In genomic region chr19:493391-494170, GRCh38 we compare ENCODE assay signal across 1 cellular context.
A peak's percentile ranks its signal among the peaks of the same experiment; 100 is the strongest.
TF ChIP-seq lines count a peak whose summit lies in the region.

No MANE protein-coding gene starts in this region.

TF ChIP-seq in HepG2, 621 proteins besides CTCF, POLR2A, EP300 and RAD21:
- TF ChIP-seq ZFP37 (CRISPR knock-in tag; IDR thresholded peaks at IDR 0.05; ENCODE audit: borderline replicate concordance): no peak
- TF ChIP-seq, protein P1, sequence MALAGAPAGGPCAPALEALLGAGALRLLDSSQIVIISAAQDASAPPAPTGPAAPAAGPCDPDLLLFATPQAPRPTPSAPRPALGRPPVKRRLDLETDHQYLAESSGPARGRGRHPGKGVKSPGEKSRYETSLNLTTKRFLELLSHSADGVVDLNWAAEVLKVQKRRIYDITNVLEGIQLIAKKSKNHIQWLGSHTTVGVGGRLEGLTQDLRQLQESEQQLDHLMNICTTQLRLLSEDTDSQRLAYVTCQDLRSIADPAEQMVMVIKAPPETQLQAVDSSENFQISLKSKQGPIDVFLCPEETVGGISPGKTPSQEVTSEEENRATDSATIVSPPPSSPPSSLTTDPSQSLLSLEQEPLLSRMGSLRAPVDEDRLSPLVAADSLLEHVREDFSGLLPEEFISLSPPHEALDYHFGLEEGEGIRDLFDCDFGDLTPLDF (CRISPR knock-in tag; IDR thresholded peaks at IDR 0.05): no peak
- TF ChIP-seq MXD3 (CRISPR knock-in tag; IDR thresholded peaks at IDR 0.05): 0 out of 2 replicates have a peak, but pooled peaks have one; percentile 21
- no peak for TF ChIP-seq DMAP1 (CRISPR knock-in tag; IDR thresholded peaks at IDR 0.05)
- TF ChIP-seq ZSCAN25 (CRISPR knock-in tag; IDR thresholded peaks at IDR 0.05): no peak
- no peak for TF ChIP-seq PAWR (CRISPR knock-in tag; IDR thresholded peaks at IDR 0.05; ENCODE audit: borderline replicate concordance)
- TF ChIP-seq NFE2L1 (CRISPR knock-in tag; IDR thresholded peaks at IDR 0.05; ENCODE audit: borderline replicate concordance): no peak
- TF ChIP-seq NBN (conservative IDR thresholded peaks at IDR 0.05): peak; percentile 71; the same call in 1 of the 2 replicates
- TF ChIP-seq IKZF1 (IDR thresholded peaks at IDR 0.05): 0 out of 2 replicates have a peak, but pooled peaks have one; percentile 37
- no peak for TF ChIP-seq SATB2 (CRISPR knock-in tag; IDR thresholded peaks at IDR 0.05)
- TF ChIP-seq KDM1A (CRISPR knock-in tag; IDR thresholded peaks at IDR 0.05): no peak
- TF ChIP-seq ZNF180 (CRISPR knock-in tag; IDR thresholded peaks at IDR 0.05; ENCODE audit: borderline replicate concordance, low read depth): no peak
- no peak for TF ChIP-seq HNRNPUL1 (IDR thresholded peaks at IDR 0.05; ENCODE audit: low read depth, low read length)
- no peak for TF ChIP-seq PCBP2 (optimal IDR thresholded peaks at IDR 0.05; ENCODE audit: low read depth, low read length, poor library complexity, severe bottlenecking)
- TF ChIP-seq ZNF605 (CRISPR knock-in tag; IDR thresholded peaks at IDR 0.05): 0 out of 2 replicates have a peak, but pooled peaks have one; percentile 15
- TF ChIP-seq JDP2 (CRISPR knock-in tag; IDR thresholded peaks at IDR 0.05; ENCODE audit: borderline replicate concordance): no peak
- no peak for TF ChIP-seq MTA1 (CRISPR knock-in tag; IDR thresholded peaks at IDR 0.05; ENCODE audit: borderline replicate concordance)
- TF ChIP-seq NR2F1 (CRISPR knock-in tag; IDR thresholded peaks at IDR 0.05): no peak
- TF ChIP-seq GABPA (IDR thresholded peaks at IDR 0.05; ENCODE audit: low read depth, low read length): no peak
- TF ChIP-seq GABPA (CRISPR knock-in tag; IDR thresholded peaks at IDR 0.05; ENCODE audit: low read depth): peak; percentile 31; the same call in 1 of the 2 replicates
- TF ChIP-seq ZNF792 (CRISPR knock-in tag; IDR thresholded peaks at IDR 0.05): no peak
- no peak for TF ChIP-seq MATR3 (CRISPR knock-in tag; IDR thresholded peaks at IDR 0.05)
- TF ChIP-seq ZNF646 (CRISPR knock-in tag; IDR thresholded peaks at IDR 0.05): no peak
- TF ChIP-seq GMEB1 (CRISPR knock-in tag; IDR thresholded peaks at IDR 0.05; ENCODE audit: borderline replicate concordance): no peak
- no peak for TF ChIP-seq NR3C1 (CRISPR knock-in tag; IDR thresholded peaks at IDR 0.05)
- TF ChIP-seq BCL6 (CRISPR knock-in tag; IDR thresholded peaks at IDR 0.05): no peak
- TF ChIP-seq, protein P2, sequence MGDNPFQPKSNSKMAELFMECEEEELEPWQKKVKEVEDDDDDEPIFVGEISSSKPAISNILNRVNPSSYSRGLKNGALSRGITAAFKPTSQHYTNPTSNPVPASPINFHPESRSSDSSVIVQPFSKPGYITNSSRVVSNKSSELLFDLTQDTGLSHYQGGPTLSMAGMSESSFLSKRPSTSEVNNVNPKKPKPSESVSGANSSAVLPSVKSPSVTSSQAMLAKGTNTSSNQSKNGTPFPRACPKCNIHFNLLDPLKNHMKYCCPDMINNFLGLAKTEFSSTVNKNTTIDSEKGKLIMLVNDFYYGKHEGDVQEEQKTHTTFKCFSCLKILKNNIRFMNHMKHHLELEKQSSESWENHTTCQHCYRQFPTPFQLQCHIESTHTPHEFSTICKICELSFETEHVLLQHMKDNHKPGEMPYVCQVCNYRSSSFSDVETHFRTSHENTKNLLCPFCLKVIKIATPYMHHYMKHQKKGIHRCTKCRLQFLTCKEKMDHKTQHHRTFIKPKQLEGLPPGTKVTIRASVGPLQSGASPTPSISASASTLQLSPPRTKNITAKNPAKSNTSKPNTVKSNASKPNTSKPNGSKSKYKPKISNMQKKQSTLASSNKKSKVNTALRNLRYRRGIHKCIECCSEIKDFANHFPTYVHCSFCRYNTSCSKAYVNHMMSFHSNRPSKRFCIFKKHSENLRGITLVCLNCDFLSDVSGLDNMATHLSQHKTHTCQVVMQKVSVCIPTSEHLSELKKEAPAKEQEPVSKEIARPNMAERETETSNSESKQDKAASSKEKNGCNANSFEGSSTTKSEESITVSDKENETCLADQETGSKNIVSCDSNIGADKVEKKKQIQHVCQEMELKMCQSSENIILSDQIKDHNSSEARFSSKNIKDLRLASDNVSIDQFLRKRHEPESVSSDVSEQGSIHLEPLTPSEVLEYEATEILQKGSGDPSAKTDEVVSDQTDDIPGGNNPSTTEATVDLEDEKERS (CRISPR knock-in tag; IDR thresholded peaks at IDR 0.05): no peak
- TF ChIP-seq TARDBP (CRISPR knock-in tag; IDR thresholded peaks at IDR 0.05): no peak
- no peak for TF ChIP-seq MXD4 (CRISPR knock-in tag; IDR thresholded peaks at IDR 0.05)
- TF ChIP-seq, protein P3, sequence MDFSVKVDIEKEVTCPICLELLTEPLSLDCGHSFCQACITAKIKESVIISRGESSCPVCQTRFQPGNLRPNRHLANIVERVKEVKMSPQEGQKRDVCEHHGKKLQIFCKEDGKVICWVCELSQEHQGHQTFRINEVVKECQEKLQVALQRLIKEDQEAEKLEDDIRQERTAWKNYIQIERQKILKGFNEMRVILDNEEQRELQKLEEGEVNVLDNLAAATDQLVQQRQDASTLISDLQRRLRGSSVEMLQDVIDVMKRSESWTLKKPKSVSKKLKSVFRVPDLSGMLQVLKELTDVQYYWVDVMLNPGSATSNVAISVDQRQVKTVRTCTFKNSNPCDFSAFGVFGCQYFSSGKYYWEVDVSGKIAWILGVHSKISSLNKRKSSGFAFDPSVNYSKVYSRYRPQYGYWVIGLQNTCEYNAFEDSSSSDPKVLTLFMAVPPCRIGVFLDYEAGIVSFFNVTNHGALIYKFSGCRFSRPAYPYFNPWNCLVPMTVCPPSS (IDR thresholded peaks at IDR 0.05): 0 out of 2 replicates have a peak, but pooled peaks have one; percentile 27
- no peak for TF ChIP-seq ARID3A (IDR thresholded peaks at IDR 0.05; ENCODE audit: low read depth, low read length)
- no peak for TF ChIP-seq ZNF569 (CRISPR knock-in tag; IDR thresholded peaks at IDR 0.05; ENCODE audit: borderline replicate concordance)
- TF ChIP-seq ZBTB7A (CRISPR knock-in tag; IDR thresholded peaks at IDR 0.05): 0 out of 2 replicates have a peak, but pooled peaks have one; percentile 53
- TF ChIP-seq JUNB (CRISPR knock-in tag; IDR thresholded peaks at IDR 0.05; ENCODE audit: borderline replicate concordance): no peak
- TF ChIP-seq ZNF335 (CRISPR knock-in tag; IDR thresholded peaks at IDR 0.05): no peak
TF ChIP-seq in HepG2: peak in this region for 7.
